ENCODE assay signal across 8 cellular contexts in the genomic region with DNA sequence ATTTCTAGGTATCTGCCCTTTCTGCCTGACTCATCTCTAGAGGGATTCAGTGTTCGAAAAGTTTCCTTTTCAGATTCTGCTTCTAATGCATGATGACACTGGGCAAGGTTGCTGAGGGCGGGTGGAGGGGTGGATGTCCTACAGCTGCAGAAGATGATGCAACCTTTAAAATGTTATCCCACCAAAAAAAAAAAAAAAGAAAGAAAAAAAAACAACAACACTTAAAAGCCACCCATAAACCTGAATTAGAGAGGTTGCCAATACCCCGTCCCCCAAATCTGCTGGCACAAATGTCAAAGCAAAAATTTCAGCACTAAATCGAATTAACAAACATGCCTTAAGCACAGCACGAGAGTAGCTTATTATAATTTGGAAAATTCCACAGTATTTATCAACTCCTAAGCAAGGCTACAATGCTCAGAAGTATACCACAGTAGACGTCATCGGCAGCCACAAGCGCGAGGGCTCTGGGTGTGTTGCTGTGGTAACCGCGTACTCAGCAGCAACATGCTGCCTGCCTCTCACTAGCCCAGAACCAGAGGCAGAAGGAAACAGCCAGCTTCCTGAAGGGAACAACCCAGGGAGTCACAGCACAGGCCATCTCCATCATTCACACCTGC.
A peak's percentile ranks its signal among the peaks of the same experiment; 100 is the strongest.
DNase-seq lines count a peak whose midpoint lies in the region; ATAC-seq and TF ChIP-seq lines count a peak whose summit lies in the region.

No MANE protein-coding gene starts in this region.

- no peaks in the 10 kb centered on the region for H3K27me3 Mint-ChIP-seq in Calu3 (ENCODE audit: unreplicated experiment)

- ATAC-seq in GM18858 (IDR thresholded peaks at IDR 0.05; ENCODE audit: unreplicated experiment) (peak; percentile 57), HG02981 (IDR thresholded peaks at IDR 0.05; ENCODE audit: unreplicated experiment) (peak; percentile 79), sciatic nerve (peak; percentile 96)

- peaks cover 45% of the 10 kb centered on the region for H3K4me1 Mint-ChIP-seq in Calu3 (ENCODE audit: low read depth, unreplicated experiment)

- H3K27ac Mint-ChIP-seq in Calu3 (ENCODE audit: unreplicated experiment) = no peak overlapping the region

- H3K9me3 Mint-ChIP-seq in Calu3 (ENCODE audit: low read depth, unreplicated experiment) = peaks cover 9% of the 10 kb centered on the region

- no peak for TF ChIP-seq CTCF in Calu3 (IDR thresholded peaks at IDR 0.05; ENCODE audit: unreplicated experiment)

- intact Hi-C loops in cardiac septum (cut with DNase I) (no loop called here), sciatic nerve (cut with DNase I) (no loop called here), Calu3 (cut with micrococcal nuclease; ENCODE audit: unreplicated experiment) (no loop called here)

- no TSS peak for BruUV-seq in Calu3 (replicated peaks; lab: Mats Ljungman, UMichigan)

- CTCF ChIA-PET in Calu3 (lab: Charles Lee) = no interaction called here

- peaks cover 6% of the 10 kb centered on the region for H3K36me3 Mint-ChIP-seq in Calu3 (ENCODE audit: insufficient read depth, unreplicated experiment)

- no peak overlapping the region for H3K4me3 Mint-ChIP-seq in Calu3 (ENCODE audit: low read depth, unreplicated experiment)

- peak; percentile 75 for DNase-seq in activated naive CD4-positive, alpha-beta T cell treated with Interleukin-2 at 50 U/mL for 16 hours
- DNase-seq in cardiac septum (ENCODE audit: low spot score) (peak; percentile 79), sciatic nerve (ENCODE audit: low spot score) (peak; percentile 77), cerebellum (ENCODE audit: low spot score) (no peak), Calu3 (no peak)

TF ChIP-seq in PFSK-1, 5 proteins besides CTCF, POLR2A, EP300 and RAD21:
- TF ChIP-seq POLR2AphosphoS5 (IDR thresholded peaks at IDR 0.05; ENCODE audit: low read depth, low read length) (no peak), REST (IDR thresholded peaks at IDR 0.05; ENCODE audit: insufficient read depth in 1 of 2, low read depth in 2 of 2, low read length in 2 of 2) (no peak), SIN3A (IDR thresholded peaks at IDR 0.05; ENCODE audit: borderline replicate concordance, insufficient read depth, low read length) (no peak), FOXP2 (optimal IDR thresholded peaks at IDR 0.05; ENCODE audit: borderline replicate concordance, extremely low read depth, extremely low read length, insufficient read depth) (peak; percentile 72), TAF1 (IDR thresholded peaks at IDR 0.05; ENCODE audit: borderline replicate concordance, insufficient read depth, low read length) (no peak)

Comparison
In these comparisons a context has a peak if more than half of its experiments do, and no peak if none do; other contexts are left out.
1. DNase-seq: peak in activated naive CD4-positive, alpha-beta T cell treated with Interleukin-2 at 50 U/mL for 16 hours (single experiment), cardiac septum (single experiment) and sciatic nerve (single experiment); none in cerebellum (single experiment) and Calu3 (single experiment).
2. Peak in every context shown above with its lines, with median percentiles within 50 percentile points of each other: ATAC-seq.